ENCODE assay signal across 22 cellular contexts in genomic region chr7:14201353-14201752, GRCh38.
"Had no signal": no experiment of that assay in that cellular context is flagged by ENCODE, and none has a peak within 500 bp of the region (broad histone marks: within the 10 kb centered on the region; RNA-seq: fewer than 3 reads in every experiment).

No MANE protein-coding gene starts in this region.

- H3K27me3 Mint-ChIP-seq: progenitor cell of endocrine pancreas; stimulated activated naive CD8-positive, alpha-beta T cell treated with anti-CD3 and anti-CD28 coated beads, Interleukin-15, amount 100 ng/mL, for 72 hours; type B pancreatic cell had no signal

- H3K27ac ChIP-seq: coronary artery, esophagus squamous epithelium, lower lobe of right lung, parathyroid adenoma, thyroid gland had no signal

- H3K9me3 ChIP-seq: esophagus squamous epithelium, lower lobe of right lung, thyroid gland had no signal

- H3K36me3 ChIP-seq: esophagus squamous epithelium, lower lobe of right lung, thyroid gland had no signal

- ATAC-seq: left ventricle myocardium superior; lower lobe of right lung; natural killer cell; sciatic nerve; stimulated activated naive CD8-positive, alpha-beta T cell treated with anti-CD3 and anti-CD28 coated beads, Interleukin-15, amount 100 ng/mL, for 72 hours had no signal

- H3K27ac Mint-ChIP-seq: natural killer cell; progenitor cell of endocrine pancreas; stimulated activated naive CD8-positive, alpha-beta T cell treated with anti-CD3 and anti-CD28 coated beads, Interleukin-15, amount 100 ng/mL, for 72 hours; type B pancreatic cell had no signal

- DNase-seq: dermis blood vessel endothelial cell; effector memory CD4-positive, alpha-beta T cell; erythroblast; esophagus squamous epithelium; hypothalamus; left ventricle myocardium superior; lower lobe of right lung; natural killer cell; stimulated activated CD4-positive, alpha-beta T cell treated with anti-CD3 and anti-CD28 coated beads, Interleukin-12 subunit alpha, Interleukin-12 subunit beta, amount 100 ng/mL, for 4 hours; stimulated activated CD4-positive, alpha-beta T cell treated with anti-CD3 and anti-CD28 coated beads, Interleukin-1b, Interleukin-23, amount 100 ng/mL, for 48 hours; stimulated activated CD4-positive, alpha-beta T cell treated with anti-CD3 and anti-CD28 coated beads, Interleukin-4, amount 100 ng/mL, for 1 hour; stimulated activated CD8-positive, alpha-beta memory T cell treated with anti-CD3 and anti-CD28 coated beads, Interleukin-4, amount 100 ng/mL, for 48 hours; stimulated activated naive CD4-positive, alpha-beta T cell; stimulated activated naive CD8-positive, alpha-beta T cell treated with anti-CD3 and anti-CD28 coated beads, Interleukin-15, amount 100 ng/mL, for 72 hours; thyroid gland had no signal

- H3K4me3 Mint-ChIP-seq: natural killer cell; neural crest cell; stimulated activated naive CD8-positive, alpha-beta T cell treated with anti-CD3 and anti-CD28 coated beads, Interleukin-15, amount 100 ng/mL, for 72 hours; type B pancreatic cell had no signal

- H3K4me3 ChIP-seq: coronary artery, esophagus squamous epithelium, lower lobe of right lung, smooth muscle cell, thyroid gland had no signal

- H3K4me1 Mint-ChIP-seq: natural killer cell; stimulated activated naive CD8-positive, alpha-beta T cell treated with anti-CD3 and anti-CD28 coated beads, Interleukin-15, amount 100 ng/mL, for 72 hours had no signal

- H3K4me1 ChIP-seq: lower lobe of right lung, parathyroid adenoma had no signal

- H3K36me3 Mint-ChIP-seq: natural killer cell, type B pancreatic cell had no signal

- H3K27me3 ChIP-seq: esophagus squamous epithelium, thyroid gland had no signal
